ENCODE assay signal across 27 cellular contexts in the genomic region with DNA sequence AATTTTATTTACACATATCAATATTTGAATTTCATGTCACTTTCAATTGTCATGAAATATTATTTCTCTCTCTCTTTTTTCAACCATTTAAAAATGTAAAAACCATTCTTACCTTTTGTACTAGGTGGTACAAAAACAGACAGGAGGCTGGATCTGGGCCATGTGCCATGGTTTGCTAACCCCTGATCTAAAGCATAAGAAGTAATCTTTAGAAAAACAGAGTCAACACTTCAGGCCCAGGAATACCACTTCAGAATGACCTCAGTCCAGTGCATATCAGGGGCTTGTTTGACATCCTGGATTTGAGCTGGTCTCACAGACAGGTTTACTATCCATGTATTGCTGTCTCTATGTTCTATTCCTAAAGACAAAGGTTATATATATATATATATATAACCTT.
"Had no signal": no experiment of that assay in that cellular context is flagged by ENCODE, and none has a peak within 500 bp of the region (broad histone marks: within the 10 kb centered on the region; RNA-seq: fewer than 3 reads in every experiment).

No MANE protein-coding gene starts in this region.

- H3K4me3 ChIP-seq: ascending aorta, cardiac muscle cell had no signal

- H3K27ac ChIP-seq: ascending aorta, cardiac muscle cell, VCaP had no signal

- H3K9me3 ChIP-seq: ascending aorta had no signal

- ATAC-seq: activated CD8-positive, alpha-beta T cell treated with anti-CD3 and anti-CD28 coated beads for 36 hours; activated naive CD8-positive, alpha-beta T cell treated with anti-CD3 and anti-CD28 coated beads, Interleukin-2, amount 50 U/mL, for 24 hours; activated T-cell treated with anti-CD3 and anti-CD28 coated beads, Interleukin-2, amount 50 U/mL, for 4 hours had no signal

- DNase-seq: activated B cell treated with CpG ODN at 0.5 μM for 24 hours; activated CD4-positive, alpha-beta memory T cell treated with anti-CD3 and anti-CD28 coated beads for 36 hours; activated CD4-positive, alpha-beta T cell treated with anti-CD3 and anti-CD28 coated beads for 4 hours; activated CD4-positive, alpha-beta T cell treated with anti-CD3 and anti-CD28 coated beads, Interleukin-2, amount 10 ng/mL, durations not matched to agents 24 days and 14 days; activated CD4-positive, alpha-beta T cell treated with anti-CD3 and anti-CD28 coated beads, Interleukin-2, amount 50 U/mL, for 1 hour; activated CD4-positive, alpha-beta T cell treated with anti-CD3 and anti-CD28 coated beads, Interleukin-2, amount 50 U/mL, for 4 hours; activated CD4-positive, CD25-positive, alpha-beta regulatory T cell treated with anti-CD3 and anti-CD28 coated beads, Interleukin-2, amount 50 U/mL, for 72 hours; activated CD8-positive, alpha-beta memory T cell treated with anti-CD3 and anti-CD28 coated beads, Interleukin-2, amount 50 U/mL, for 4 hours; activated CD8-positive, alpha-beta T cell treated with anti-CD3 and anti-CD28 coated beads for 36 hours; activated effector memory CD4-positive, alpha-beta T cell treated with Interleukin-2 at 50 U/mL for 16 hours; activated gamma-delta T cell; activated naive CD4-positive, alpha-beta T cell treated with anti-CD3 and anti-CD28 coated beads, Interleukin-2, amount 10 ng/mL, durations not matched to agents 7 days and 5 days; activated naive CD4-positive, alpha-beta T cell treated with Interleukin-2 at 50 U/mL for 16 hours; activated naive CD8-positive, alpha-beta T cell treated with anti-CD3 and anti-CD28 coated beads, Interleukin-2, amount 10 ng/mL, durations not matched to agents 7 days and 5 days; activated naive CD8-positive, alpha-beta T cell treated with anti-CD3 and anti-CD28 coated beads, Interleukin-2, amount 50 U/mL, for 24 hours; activated T-cell treated with anti-CD3 and anti-CD28 coated beads for 4 hours; activated T-cell treated with anti-CD3 and anti-CD28 coated beads, Interleukin-2, amount 50 U/mL, for 1 hour; activated T-cell treated with anti-CD3 and anti-CD28 coated beads, Interleukin-2, amount 50 U/mL, for 4 hours; amygdala; anterior cingulate cortex; caudate nucleus; cerebellar nuclear complex; T-helper 2 cell; T-helper 9 cell had no signal

- H3K36me3 ChIP-seq: ascending aorta, cardiac muscle cell had no signal

- H3K4me1 ChIP-seq: ascending aorta had no signal

- H3K27me3 ChIP-seq: ascending aorta, cardiac muscle cell had no signal
